Comparison of ENCODE assay signal across 1 cellular context in genomic region chr1:18953656-18954259, GRCh38.
TF ChIP-seq lines count a peak whose summit lies in the region.

No MANE protein-coding gene starts in this region.

TF ChIP-seq in GM23338, 12 proteins besides CTCF, POLR2A, EP300 and RAD21 (continued from another document):
- TF ChIP-seq, protein P1, sequence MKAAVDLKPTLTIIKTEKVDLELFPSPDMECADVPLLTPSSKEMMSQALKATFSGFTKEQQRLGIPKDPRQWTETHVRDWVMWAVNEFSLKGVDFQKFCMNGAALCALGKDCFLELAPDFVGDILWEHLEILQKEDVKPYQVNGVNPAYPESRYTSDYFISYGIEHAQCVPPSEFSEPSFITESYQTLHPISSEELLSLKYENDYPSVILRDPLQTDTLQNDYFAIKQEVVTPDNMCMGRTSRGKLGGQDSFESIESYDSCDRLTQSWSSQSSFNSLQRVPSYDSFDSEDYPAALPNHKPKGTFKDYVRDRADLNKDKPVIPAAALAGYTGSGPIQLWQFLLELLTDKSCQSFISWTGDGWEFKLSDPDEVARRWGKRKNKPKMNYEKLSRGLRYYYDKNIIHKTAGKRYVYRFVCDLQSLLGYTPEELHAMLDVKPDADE (IDR thresholded peaks at IDR 0.05) = no peak
- TF ChIP-seq STAT1 (IDR thresholded peaks at IDR 0.05; ENCODE audit: unreplicated experiment) (no peak), EZH2phosphoT487 (IDR thresholded peaks at IDR 0.05; ENCODE audit: unreplicated experiment) (no peak), ZNF114 (CRISPR knock-in tag; IDR thresholded peaks at IDR 0.05) (no peak), POLR2AphosphoS5 (IDR thresholded peaks at IDR 0.05; ENCODE audit: low read depth) (no peak), JUNB (IDR thresholded peaks at IDR 0.05; ENCODE audit: unreplicated experiment) (no peak)
- TF ChIP-seq, protein P2, sequence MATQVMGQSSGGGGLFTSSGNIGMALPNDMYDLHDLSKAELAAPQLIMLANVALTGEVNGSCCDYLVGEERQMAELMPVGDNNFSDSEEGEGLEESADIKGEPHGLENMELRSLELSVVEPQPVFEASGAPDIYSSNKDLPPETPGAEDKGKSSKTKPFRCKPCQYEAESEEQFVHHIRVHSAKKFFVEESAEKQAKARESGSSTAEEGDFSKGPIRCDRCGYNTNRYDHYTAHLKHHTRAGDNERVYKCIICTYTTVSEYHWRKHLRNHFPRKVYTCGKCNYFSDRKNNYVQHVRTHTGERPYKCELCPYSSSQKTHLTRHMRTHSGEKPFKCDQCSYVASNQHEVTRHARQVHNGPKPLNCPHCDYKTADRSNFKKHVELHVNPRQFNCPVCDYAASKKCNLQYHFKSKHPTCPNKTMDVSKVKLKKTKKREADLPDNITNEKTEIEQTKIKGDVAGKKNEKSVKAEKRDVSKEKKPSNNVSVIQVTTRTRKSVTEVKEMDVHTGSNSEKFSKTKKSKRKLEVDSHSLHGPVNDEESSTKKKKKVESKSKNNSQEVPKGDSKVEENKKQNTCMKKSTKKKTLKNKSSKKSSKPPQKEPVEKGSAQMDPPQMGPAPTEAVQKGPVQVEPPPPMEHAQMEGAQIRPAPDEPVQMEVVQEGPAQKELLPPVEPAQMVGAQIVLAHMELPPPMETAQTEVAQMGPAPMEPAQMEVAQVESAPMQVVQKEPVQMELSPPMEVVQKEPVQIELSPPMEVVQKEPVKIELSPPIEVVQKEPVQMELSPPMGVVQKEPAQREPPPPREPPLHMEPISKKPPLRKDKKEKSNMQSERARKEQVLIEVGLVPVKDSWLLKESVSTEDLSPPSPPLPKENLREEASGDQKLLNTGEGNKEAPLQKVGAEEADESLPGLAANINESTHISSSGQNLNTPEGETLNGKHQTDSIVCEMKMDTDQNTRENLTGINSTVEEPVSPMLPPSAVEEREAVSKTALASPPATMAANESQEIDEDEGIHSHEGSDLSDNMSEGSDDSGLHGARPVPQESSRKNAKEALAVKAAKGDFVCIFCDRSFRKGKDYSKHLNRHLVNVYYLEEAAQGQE (IDR thresholded peaks at IDR 0.05; ENCODE audit: unreplicated experiment) = no peak
TF ChIP-seq in GM23338: peak in this region for 0.
